ENCODE assay signal across 1 cellular context in the genomic region with DNA sequence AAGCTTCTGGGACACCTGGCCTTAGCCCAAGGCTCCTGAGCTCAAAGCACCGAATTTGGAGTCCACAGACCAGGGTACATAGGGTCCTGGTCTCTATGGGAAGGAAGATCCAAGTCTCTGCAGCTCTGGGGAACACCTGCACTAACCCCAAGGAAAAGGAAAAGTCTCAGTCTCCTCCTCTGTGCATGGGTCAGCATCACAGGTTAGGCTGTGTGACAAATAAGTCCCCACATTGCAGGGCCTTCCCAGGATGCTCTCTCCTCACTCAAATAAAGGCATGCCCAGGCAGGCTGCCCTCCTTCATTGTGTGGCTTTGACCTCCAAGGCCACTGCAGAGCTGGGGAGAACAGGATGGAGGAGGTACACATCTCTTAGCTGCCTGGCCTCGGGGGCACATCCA.
TF ChIP-seq lines count a peak whose summit lies in the region.

No MANE protein-coding gene starts in this region.

TF ChIP-seq in HepG2, 621 proteins besides CTCF, POLR2A, EP300 and RAD21:
- TF ChIP-seq KDM5A (IDR thresholded peaks at IDR 0.05; ENCODE audit: borderline replicate concordance, low read length): no peak
- no peak for TF ChIP-seq ZNF180 (CRISPR knock-in tag; IDR thresholded peaks at IDR 0.05; ENCODE audit: borderline replicate concordance, low read depth)
- no peak for TF ChIP-seq ZNF484 (CRISPR knock-in tag; IDR thresholded peaks at IDR 0.05; ENCODE audit: borderline replicate concordance, low read depth)
- TF ChIP-seq KLF6 (CRISPR knock-in tag; IDR thresholded peaks at IDR 0.05): no peak
- no peak for TF ChIP-seq FOSL1 (CRISPR knock-in tag; IDR thresholded peaks at IDR 0.05; ENCODE audit: borderline replicate concordance)
- TF ChIP-seq, protein P1, sequence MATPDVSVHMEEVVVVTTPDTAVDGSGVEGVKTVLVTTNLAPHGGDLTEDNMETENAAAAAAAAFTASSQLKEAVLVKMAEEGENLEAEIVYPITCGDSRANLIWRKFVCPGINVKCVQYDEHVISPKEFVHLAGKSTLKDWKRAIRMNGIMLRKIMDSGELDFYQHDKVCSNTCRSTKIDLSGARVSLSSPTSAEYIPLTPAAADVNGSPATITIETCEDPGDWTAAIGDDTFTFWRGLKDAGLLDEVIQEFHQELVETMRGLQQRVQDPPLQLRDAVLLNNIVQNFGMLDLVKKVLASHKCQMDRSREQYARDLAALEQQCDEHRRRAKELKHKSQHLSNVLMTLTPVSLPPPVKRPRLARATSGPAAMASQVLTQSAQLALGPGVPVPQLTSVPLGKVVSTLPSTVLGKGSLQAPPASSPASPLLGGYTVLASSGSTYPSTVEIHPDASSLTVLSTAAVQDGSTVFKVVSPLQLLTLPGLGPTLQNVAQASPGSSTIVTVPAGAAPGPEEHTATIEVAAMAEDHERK (CRISPR knock-in tag; IDR thresholded peaks at IDR 0.05; ENCODE audit: low read depth): no peak
- TF ChIP-seq, protein P2, sequence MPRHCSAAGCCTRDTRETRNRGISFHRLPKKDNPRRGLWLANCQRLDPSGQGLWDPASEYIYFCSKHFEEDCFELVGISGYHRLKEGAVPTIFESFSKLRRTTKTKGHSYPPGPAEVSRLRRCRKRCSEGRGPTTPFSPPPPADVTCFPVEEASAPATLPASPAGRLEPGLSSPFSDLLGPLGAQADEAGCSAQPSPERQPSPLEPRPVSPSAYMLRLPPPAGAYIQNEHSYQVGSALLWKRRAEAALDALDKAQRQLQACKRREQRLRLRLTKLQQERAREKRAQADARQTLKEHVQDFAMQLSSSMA (CRISPR knock-in tag; IDR thresholded peaks at IDR 0.05): no peak
- TF ChIP-seq, protein P3, sequence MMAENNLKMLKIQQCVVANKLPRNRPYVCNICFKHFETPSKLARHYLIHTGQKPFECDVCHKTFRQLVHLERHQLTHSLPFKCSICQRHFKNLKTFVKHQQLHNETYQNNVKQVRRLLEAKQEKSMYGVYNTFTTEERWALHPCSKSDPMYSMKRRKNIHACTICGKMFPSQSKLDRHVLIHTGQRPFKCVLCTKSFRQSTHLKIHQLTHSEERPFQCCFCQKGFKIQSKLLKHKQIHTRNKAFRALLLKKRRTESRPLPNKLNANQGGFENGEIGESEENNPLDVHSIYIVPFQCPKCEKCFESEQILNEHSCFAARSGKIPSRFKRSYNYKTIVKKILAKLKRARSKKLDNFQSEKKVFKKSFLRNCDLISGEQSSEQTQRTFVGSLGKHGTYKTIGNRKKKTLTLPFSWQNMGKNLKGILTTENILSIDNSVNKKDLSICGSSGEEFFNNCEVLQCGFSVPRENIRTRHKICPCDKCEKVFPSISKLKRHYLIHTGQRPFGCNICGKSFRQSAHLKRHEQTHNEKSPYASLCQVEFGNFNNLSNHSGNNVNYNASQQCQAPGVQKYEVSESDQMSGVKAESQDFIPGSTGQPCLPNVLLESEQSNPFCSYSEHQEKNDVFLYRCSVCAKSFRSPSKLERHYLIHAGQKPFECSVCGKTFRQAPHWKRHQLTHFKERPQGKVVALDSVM (CRISPR knock-in tag; IDR thresholded peaks at IDR 0.05): no peak
- TF ChIP-seq RBAK (CRISPR knock-in tag; IDR thresholded peaks at IDR 0.05): peak; percentile 91
